Comparison of ENCODE assay signal across 26 cellular contexts in the genomic region with DNA sequence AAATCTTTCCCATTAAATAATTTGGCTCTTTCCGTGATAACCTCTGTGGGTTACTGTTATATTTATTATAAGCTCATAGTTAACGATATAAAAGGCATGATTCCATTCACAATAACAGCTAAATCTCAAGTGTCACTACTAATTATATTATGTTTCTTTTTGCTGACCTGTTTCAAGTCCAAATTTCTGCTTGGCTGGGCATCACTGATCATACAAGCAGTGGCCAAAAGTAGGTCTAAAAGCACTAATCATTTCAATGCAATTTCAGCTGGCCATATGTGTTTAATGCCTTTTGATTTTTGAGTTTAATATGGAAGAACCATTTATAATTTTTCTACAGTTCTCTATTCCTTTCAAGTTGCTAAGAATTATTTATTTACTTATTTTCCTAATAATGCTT.
"Had no signal": no experiment of that assay in that cellular context is flagged by ENCODE, and none has a peak within 500 bp of the region (broad histone marks: within the 10 kb centered on the region; RNA-seq: fewer than 3 reads in every experiment).

No MANE protein-coding gene starts in this region.

- H3K27me3 ChIP-seq: hepatocyte, pancreas, right atrium auricular region, right lobe of liver, transverse colon, upper lobe of left lung, vagina had no signal

- ATAC-seq: left lobe of liver; left ventricle myocardium superior; lower lobe of right lung; naive thymus-derived CD8-positive, alpha-beta T cell; pancreas; right lobe of liver; stimulated activated memory B cell treated with anti-CD40 and anti-IgM and Interleukin-4, amounts not matched to agents 10 μg/mL and 1 μg/mL and 100 μg/mL, for 72 hours; stimulated activated naive CD8-positive, alpha-beta T cell treated with anti-CD3 and anti-CD28 coated beads, Interleukin-15, amount 100 ng/mL, for 72 hours had no signal

- H3K9me3 ChIP-seq: lower lobe of right lung, pancreas, prostate gland, right atrium auricular region, right lobe of liver, transverse colon, upper lobe of left lung, vagina had no signal

- H3K36me3 ChIP-seq: lower lobe of right lung, pancreas, prostate gland, right atrium auricular region, right lobe of liver, transverse colon, upper lobe of left lung, vagina had no signal

- H3K4me1 ChIP-seq: lower lobe of right lung, pancreas, prostate gland, right atrium auricular region, right lobe of liver, transverse colon, upper lobe of left lung, vagina had no signal

- H3K4me2 ChIP-seq: hepatocyte, smooth muscle cell had no signal

- H3K4me3 ChIP-seq: hepatocyte, lower lobe of right lung, pancreas, prostate gland, right atrium auricular region, right lobe of liver, smooth muscle cell, transverse colon, upper lobe of left lung, vagina had no signal

- H3K79me2 ChIP-seq: hepatocyte had no signal

- DNase-seq: islet precursor cell; left ventricle myocardium superior; lower lobe of right lung; mammary epithelial cell; mesenchymal stem cell; naive thymus-derived CD8-positive, alpha-beta T cell; nucleus accumbens; pancreas; posterior cingulate gyrus; right lobe of liver; stimulated activated CD4-positive, alpha-beta T cell treated with anti-CD3 and anti-CD28 coated beads, Interleukin-1b, Interleukin-23, amount 100 ng/mL, for 48 hours; stimulated activated CD4-positive, alpha-beta T cell treated with anti-CD3 and anti-CD28 coated beads, Interleukin-2, amount 100 ng/mL, for 48 hours; stimulated activated CD4-positive, alpha-beta T cell treated with anti-CD3 and anti-CD28 coated beads, Interleukin-4, amount 100 ng/mL, for 4 hours; stimulated activated CD8-positive, alpha-beta memory T cell treated with anti-CD3 and anti-CD28 coated beads, Interleukin-4, amount 100 ng/mL, for 48 hours; stimulated activated naive CD4-positive, alpha-beta T cell treated with Interleukin-2 at 50 U/mL for 16 hours; stimulated activated naive CD8-positive, alpha-beta T cell treated with anti-CD3 and anti-CD28 coated beads, Interleukin-15, amount 100 ng/mL, for 72 hours; substantia nigra; transverse colon; upper lobe of left lung had no signal

- H2AFZ ChIP-seq: hepatocyte had no signal

- H3K27ac ChIP-seq: hepatocyte, lower lobe of right lung, pancreas, prostate gland, right atrium auricular region, right lobe of liver, transverse colon, upper lobe of left lung, vagina had no signal
